8 cellular contexts compared by ENCODE assay signal in the genomic region with DNA sequence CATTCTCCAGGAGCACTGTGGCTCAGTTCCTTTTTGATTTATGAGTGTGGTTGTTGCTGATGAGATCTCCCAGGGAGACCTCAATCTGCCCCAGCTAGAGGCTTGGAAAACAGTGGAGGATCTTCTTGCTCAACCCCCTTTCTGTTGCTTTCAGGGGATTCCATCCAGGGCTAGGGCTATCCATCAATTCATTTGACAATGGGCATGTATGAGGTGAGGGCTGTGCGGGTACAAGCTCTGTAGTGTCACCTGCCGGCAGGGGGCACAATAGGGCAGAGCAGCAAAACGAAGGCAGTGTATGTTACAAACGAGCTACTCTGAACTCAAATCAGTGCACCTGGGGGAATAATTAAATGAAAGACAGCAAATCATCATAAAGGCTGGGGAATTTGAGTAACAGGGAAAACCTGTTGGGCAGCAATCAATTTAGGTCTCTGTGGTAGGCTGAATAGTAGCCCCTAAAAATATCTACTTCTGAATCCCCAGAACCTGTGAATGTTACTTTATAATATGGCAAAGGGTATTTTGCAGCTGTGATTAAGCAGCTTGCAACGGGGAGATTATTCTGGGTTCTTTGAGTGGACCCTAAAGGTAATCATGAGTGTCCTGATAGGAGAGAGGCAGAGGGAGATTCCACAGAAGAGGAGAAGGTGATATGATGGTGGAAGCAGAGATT.
DNase-seq lines count a peak whose midpoint lies in the region; ATAC-seq and TF ChIP-seq lines count a peak whose summit lies in the region.

No MANE protein-coding gene starts in this region.

- H3K4me3 ChIP-seq in choroid plexus epithelial cell (ENCODE audit: low read depth, low read length): no peak overlapping the region

- ATAC-seq in HG02623 (IDR thresholded peaks at IDR 0.05; ENCODE audit: unreplicated experiment) (peak; percentile 48), HG03025 (IDR thresholded peaks at IDR 0.05; ENCODE audit: low FRiP score, unreplicated experiment) (no peak)

- peak; percentile 88 for TF ChIP-seq CTCF in choroid plexus epithelial cell (conservative IDR thresholded peaks at IDR 0.05; ENCODE audit: low read depth, low read length)

- peak; percentile 76 for DNase-seq in D341Med (ENCODE audit: low spot score)
- peak; percentile 71 for DNase-seq in NCI-H2196 (lab: John Stamatoyannopoulos, UW; ENCODE audit: unreplicated experiment)
- DNase-seq in activated CD4-positive, alpha-beta T cell treated with anti-CD3 and anti-CD28 coated beads for 24 hours (ENCODE audit: low read depth in 2 of 2): peak; percentile 68 to 71
- DNase-seq in choroid plexus epithelial cell (ENCODE audit: low read depth): peak; percentile 71
- DNase-seq in lung microvascular endothelial cell (ENCODE audit: low read depth in 2 of 2): peak; percentile 57 to 82
- peak; percentile 67 for DNase-seq in stimulated activated CD8-positive, alpha-beta memory T cell treated with anti-CD3 and anti-CD28 coated beads, Interleukin-15, amount 100 ng/mL, for 1 hour (ENCODE audit: low read depth)
